In genomic region chr22:38754247-38755154, GRCh38 we compare ENCODE assay signal across 8 cellular contexts. TPM values are rescaled to one million over a fixed set of nuclear protein-coding genes. Genes with fewer than 3 reads are reported as not detected.
DNase-seq lines count a peak whose midpoint lies in the region; ATAC-seq and TF ChIP-seq lines count a peak whose summit lies in the region.

No MANE protein-coding gene starts in this region.

- H3K9me3 ChIP-seq in tibial nerve = no peaks in the 10 kb centered on the region

- peaks cover 82% of the 10 kb centered on the region for H3K4me1 Mint-ChIP-seq in activated B cell treated with CpG ODN at 0.5 μM for 24 hours

- H3K27ac Mint-ChIP-seq in activated B cell treated with CpG ODN at 0.5 μM for 24 hours = peak overlapping the region; percentile 99

- TF ChIP-seq CTCF in activated B cell treated with CpG ODN at 0.5 μM for 24 hours (IDR thresholded peaks at IDR 0.05) (no peak), tibial nerve (IDR thresholded peaks at IDR 0.05) (no peak)

- CTCF ChIA-PET in activated B cell treated with CpG ODN at 0.5 μM for 24 hours (lab: Charles Lee) = no interaction called here

- 5 to 10% methylated on average over 19 of the region's 19 CpGs for WGBS in tibial nerve, 2 donors

- H3K4me3 Mint-ChIP-seq in activated B cell treated with CpG ODN at 0.5 μM for 24 hours = peak overlapping the region; percentile 92

- peak in 1 of 2 donors; percentile 54 for TF ChIP-seq EP300 in tibial nerve (IDR thresholded peaks at IDR 0.05)

- H3K4me1 ChIP-seq in tibial nerve = peaks cover 0 to 54% (median 31%) of the 10 kb centered on the region in 4 donors

- in situ Hi-C loops in G401 (cut with HindIII; ENCODE audit: low sequenced_read_pairs) = no loop called here

- no peaks in the 10 kb centered on the region for H3K9me3 Mint-ChIP-seq in activated B cell treated with CpG ODN at 0.5 μM for 24 hours

- peaks cover 0 to 34% (median 23%) of the 10 kb centered on the region in 3 donors for H3K36me3 ChIP-seq in tibial nerve

- peak overlapping the region; percentile 55 to 80 (median 70) for H3K4me3 ChIP-seq in tibial nerve

- intact Hi-C loops in activated B cell treated with CpG ODN at 0.5 μM for 24 hours (cut with micrococcal nuclease) = loop anchor here (1.0 to 5.0 kb wide), 5 partner anchors 32 to 563 kb away; partner anchors contain the start of genes CBX6, GTPBP1, NPTXR and RPL3

- H3K27me3 ChIP-seq in tibial nerve = no peaks in the 10 kb centered on the region

- POLR2A ChIA-PET in activated B cell treated with CpG ODN at 0.5 μM for 24 hours (lab: Charles Lee) = interaction anchor here (0.5 to 5.7 kb wide), 14 partner anchors 9 to 768 kb away, joined by 3 to 37 read pairs (median 3); partner anchors contain the start of genes GTPBP1, RPL3 and TOMM22

- TF ChIP-seq POLR2A in tibial nerve (IDR thresholded peaks at IDR 0.05) = peak in 1 of 2 donors; percentile 16

- H3K27me3 Mint-ChIP-seq in activated B cell treated with CpG ODN at 0.5 μM for 24 hours = no peaks in the 10 kb centered on the region

- peaks cover 34% of the 10 kb centered on the region for H3K36me3 Mint-ChIP-seq in activated B cell treated with CpG ODN at 0.5 μM for 24 hours (ENCODE audit: low read depth)

- ATAC-seq in activated B cell treated with CpG ODN at 0.5 μM for 24 hours (ENCODE audit: low read depth) = no peak
- peak; percentile 31 for ATAC-seq in esophagus mucosa
- ATAC-seq in HG03457 (IDR thresholded peaks at IDR 0.05; ENCODE audit: unreplicated experiment) = no peak
- ATAC-seq in GM18502 (IDR thresholded peaks at IDR 0.05; ENCODE audit: poor library complexity, unreplicated experiment) = no peak

- H3K27ac ChIP-seq in tibial nerve = peak overlapping the region; percentile 92 to 96 (median 94)

- DNase-seq in G401 (ENCODE audit: low spot score) = peak; percentile 91
- peak; percentile 37 for DNase-seq in NAMALWA (ENCODE audit: low spot score)
- DNase-seq in activated B cell treated with CpG ODN at 0.5 μM for 24 hours = no peak
- peak; percentile 73 for DNase-seq in mucosa of gallbladder (ENCODE audit: low spot score)
- DNase-seq in tibial nerve (ENCODE audit: low spot score in 2 of 2) = peak; percentile 65 to 74

RNA-seq across cellular contexts. Expression of gene SUN2, which starts 1.3 kb away (rescaled TPM):
- total RNA-seq in G401 (2014; rRNA removed; shearing (Covaris generic)) = 19.4 and 23.9 TPM in 2 replicates
- total RNA-seq in activated B cell treated with CpG ODN at 0.5 μM for 24 hours = 122 and 146 TPM in 2 replicates
- 94.2 TPM for total RNA-seq in esophagus mucosa
- 129 TPM for total RNA-seq in mucosa of gallbladder
- 1,000 to 10,000 TPM in 1 of 4 donors, 100 to 1,000 TPM in 3; 640 to 1,234 (median 846) TPM for total RNA-seq in tibial nerve

RNA-seq across cellular contexts. Expression of gene DNAL4, which starts 39.4 kb away (rescaled TPM):
- total RNA-seq in G401 (2014; rRNA removed; shearing (Covaris generic)) = 17.9 and 30.9 TPM in 2 replicates
- total RNA-seq in activated B cell treated with CpG ODN at 0.5 μM for 24 hours (7.7 and 8.4 TPM in 2 replicates), esophagus mucosa (13.2 TPM), mucosa of gallbladder (30.0 TPM), tibial nerve (10 to 100 TPM; 14.7 to 17.7 (median 17.1) TPM)

RNA-seq across cellular contexts. Expression of gene GTPBP1, which starts 48.8 kb away (rescaled TPM):
- total RNA-seq in G401 (2014; rRNA removed; shearing (Covaris generic)) = 30.5 and 35.9 TPM in 2 replicates
- total RNA-seq in activated B cell treated with CpG ODN at 0.5 μM for 24 hours = 90.6 and 103 TPM in 2 replicates
- total RNA-seq in esophagus mucosa = 20.0 TPM
- total RNA-seq in mucosa of gallbladder = 67.1 TPM
- 10 to 100 TPM; 46.0 to 72.0 (median 56.6) TPM for total RNA-seq in tibial nerve

RNA-seq across cellular contexts. Expression of gene JOSD1, which starts 53.8 kb away (rescaled TPM):
- total RNA-seq in G401 (2014; rRNA removed; shearing (Covaris generic)) = 33.3 and 41.4 TPM in 2 replicates
- total RNA-seq in activated B cell treated with CpG ODN at 0.5 μM for 24 hours (39.3 and 45.2 TPM in 2 replicates), esophagus mucosa (25.6 TPM), mucosa of gallbladder (75.4 TPM), tibial nerve (10 to 100 TPM; 50.7 to 86.4 (median 76.0) TPM)
